ENCODE assay signal across 8 cellular contexts in the genomic region with DNA sequence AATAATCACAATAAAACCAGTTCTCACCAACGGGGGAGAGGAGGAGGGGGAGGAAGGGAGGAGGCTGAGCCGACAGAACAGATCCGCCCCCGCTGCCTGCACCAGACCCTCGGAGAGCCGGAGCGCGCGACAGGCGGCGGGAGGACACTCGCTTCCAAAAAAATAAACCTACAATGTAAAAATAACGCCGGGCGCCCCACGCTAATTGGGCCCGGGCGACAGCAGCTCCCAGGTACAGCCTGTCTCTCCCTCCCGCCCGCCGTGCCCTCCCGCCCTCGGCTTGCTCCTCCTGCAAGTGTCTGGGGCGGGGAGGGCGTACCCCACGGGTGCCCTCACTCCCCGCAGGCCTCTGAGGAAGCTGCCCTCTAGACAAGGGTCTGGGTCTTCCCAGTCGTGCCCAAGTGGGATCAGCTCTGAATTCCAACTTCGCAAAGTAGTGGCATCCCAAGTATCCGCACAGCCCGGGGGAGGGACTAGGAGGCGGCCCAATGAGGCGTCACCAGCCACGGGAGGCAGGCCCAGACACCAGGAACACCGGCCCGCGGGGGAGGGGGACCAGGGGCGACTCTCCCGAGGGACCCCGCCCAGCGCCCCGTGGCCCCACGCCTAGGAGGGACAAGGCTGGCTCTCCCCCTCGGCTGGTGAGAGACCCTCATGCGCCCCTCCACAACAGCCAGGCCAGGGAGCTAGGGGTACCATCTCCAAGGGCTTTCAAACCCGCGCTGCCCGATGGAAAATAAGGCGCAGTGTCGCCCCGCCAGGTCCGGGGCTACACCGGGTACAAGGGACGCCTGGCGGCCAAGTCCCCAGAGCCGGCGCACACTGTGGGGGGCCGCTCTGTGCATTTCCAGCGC.
DNase-seq lines count a peak whose midpoint lies in the region; ATAC-seq and TF ChIP-seq lines count a peak whose summit lies in the region.

No MANE protein-coding gene starts in this region.

- TF ChIP-seq POLR2A in GM15510 (IDR thresholded peaks at IDR 0.05; ENCODE audit: borderline replicate concordance, extremely low read depth, insufficient read length), result peak; percentile 26

- ATAC-seq in HG03039 (IDR thresholded peaks at IDR 0.05; ENCODE audit: unreplicated experiment), result peak; percentile 39

- TF ChIP-seq CTCF in 22Rv1 (IDR thresholded peaks at IDR 0.05), result no peak

- peak; percentile 23 for DNase-seq in NCI-H2227 treated with DMSO at 0.1 percent for 48 hours (lab: John Stamatoyannopoulos, UW)
- DNase-seq in activated CD4-positive, alpha-beta T cell treated with anti-CD3 and anti-CD28 coated beads for 48 hours, result peak; percentile 78
- peak; percentile 70 for DNase-seq in dedifferentiated amniotic fluid mesenchymal stem cell (ENCODE audit: extremely low spot score)
- DNase-seq in left kidney (ENCODE audit: low read depth, low spot score), result peak; percentile 95
- peak; percentile 43 to 64 for DNase-seq in stimulated activated CD4-positive, alpha-beta T cell treated with anti-CD3 and anti-CD28 coated beads, Interleukin-1b, Interleukin-23, amount 100 ng/mL, for 4 hours (ENCODE audit: low read depth in 2 of 2)

- H3K27ac ChIP-seq in 22Rv1, result peak overlapping the region; percentile 80

Comparison
In these comparisons a context has a peak if more than half of its experiments do, and no peak if none do; other contexts are left out.
1. Peak in every context shown above with its lines: DNase-seq, ATAC-seq and H3K27ac ChIP-seq.
2. DNase-seq: peak in every context shown above with its lines; median percentile 95 in left kidney; 78 in activated CD4-positive, alpha-beta T cell treated with anti-CD3 and anti-CD28 coated beads for 48 hours; 70 in dedifferentiated amniotic fluid mesenchymal stem cell; 54 in stimulated activated CD4-positive, alpha-beta T cell treated with anti-CD3 and anti-CD28 coated beads, Interleukin-1b, Interleukin-23, amount 100 ng/mL, for 4 hours; 23 in NCI-H2227 treated with DMSO at 0.1 percent for 48 hours.